Comparison of ENCODE assay signal across 21 cellular contexts in genomic region chr15:51580982-51581381, GRCh38. TPM values are rescaled to one million over a fixed set of nuclear protein-coding genes. Genes with fewer than 3 reads are reported as not detected.
DNase-seq lines count a peak whose midpoint lies in the region; ATAC-seq and TF ChIP-seq lines count a peak whose summit lies in the region.
"Had no signal": no experiment of that assay in that cellular context is flagged by ENCODE, and none has a peak within 500 bp of the region (broad histone marks: within the 10 kb centered on the region; RNA-seq: fewer than 3 reads in every experiment).

No MANE protein-coding gene starts in this region.

- DNase-seq in EH (ENCODE audit: low read depth), result peak; percentile 4
- DNase-seq in choroid plexus epithelial cell (ENCODE audit: low read depth), result peak; percentile 52
- no peak for DNase-seq in progenitor cell of endocrine pancreas (ENCODE audit: low spot score, unreplicated experiment)
- DNase-seq in tibial nerve (ENCODE audit: low spot score in 2 of 2), result no peak
- DNase-seq: COR-L47, DMS79, GOT3, MG63, NCI-H1048, NCI-H1417 treated with DMSO at 0.1 percent for 48 hours, NCI-H187, NCI-H446, NCI-H526, Right ventricle myocardium superior had no signal

- H3K4me1 Mint-ChIP-seq in progenitor cell of endocrine pancreas (ENCODE audit: low read depth), result peaks cover 1% of the 10 kb centered on the region
- H3K4me1 Mint-ChIP-seq: B cell had no signal

- no peaks in the 10 kb centered on the region for H3K27me3 Mint-ChIP-seq in progenitor cell of endocrine pancreas
- H3K27me3 Mint-ChIP-seq: B cell had no signal

- no peaks in the 10 kb centered on the region for H3K27me3 ChIP-seq in Loucy (ENCODE audit: insufficient read depth, low read length, poor library complexity, severe bottlenecking)
- no peaks in the 10 kb centered on the region for H3K27me3 ChIP-seq in tibial nerve
- H3K27me3 ChIP-seq: MG63 had no signal

- H3K9me3 ChIP-seq in Loucy (ENCODE audit: insufficient read depth, low read depth, low read length) (no peaks in the 10 kb centered on the region), tibial nerve (peaks cover 0 to 8% (median 0%) of the 10 kb centered on the region in 4 donors)
- H3K9me3 ChIP-seq: A549 had no signal

- no peak for TF ChIP-seq POLR2A in tibial nerve (IDR thresholded peaks at IDR 0.05)

- H4K20me1 ChIP-seq in Loucy (ENCODE audit: insufficient read depth, low read length, poor library complexity, severe bottlenecking), result no peaks in the 10 kb centered on the region

- H3K4me3 Mint-ChIP-seq in progenitor cell of endocrine pancreas (ENCODE audit: low read depth), result no peak overlapping the region
- H3K4me3 Mint-ChIP-seq: B cell had no signal

- H3F3A ChIP-seq in Loucy (ENCODE audit: low read depth), result no peaks in the 10 kb centered on the region

- H3K4me3 ChIP-seq in Loucy (ENCODE audit: low read length, poor library complexity, severe bottlenecking) (no peak overlapping the region), choroid plexus epithelial cell (ENCODE audit: low read depth, low read length) (no peak overlapping the region), tibial nerve (no peak overlapping the region)
- H3K4me3 ChIP-seq: A549, MG63, SK-N-MC had no signal

- 92 to 94% methylated on average over 4 of the region's 4 CpGs for WGBS in tibial nerve, 2 donors

- TF ChIP-seq CTCF in Loucy (conservative IDR thresholded peaks at IDR 0.05; ENCODE audit: low read length), result no peak
- TF ChIP-seq CTCF in choroid plexus epithelial cell (conservative IDR thresholded peaks at IDR 0.05; ENCODE audit: low read depth, low read length), result no peak
- TF ChIP-seq CTCF in progenitor cell of endocrine pancreas (IDR thresholded peaks at IDR 0.05; ENCODE audit: unreplicated experiment), result no peak
- TF ChIP-seq CTCF in tibial nerve (IDR thresholded peaks at IDR 0.05), result no peak

- no peaks in the 10 kb centered on the region for H3K36me3 ChIP-seq in Loucy (ENCODE audit: insufficient read depth, low read length)
- H3K36me3 ChIP-seq in tibial nerve, result no peaks in the 10 kb centered on the region
- H3K36me3 ChIP-seq: MG63 had no signal

- no peak overlapping the region for H2AFZ ChIP-seq in Loucy (ENCODE audit: low read length)

- H3K27ac Mint-ChIP-seq in progenitor cell of endocrine pancreas, result peak overlapping the region; percentile 4
- H3K27ac Mint-ChIP-seq: B cell had no signal

- TF ChIP-seq EP300 in tibial nerve (IDR thresholded peaks at IDR 0.05), result no peak

- H3K9ac ChIP-seq in Loucy (ENCODE audit: low read depth, low read length, poor library complexity, severe bottlenecking), result no peak overlapping the region

- H3K4me1 ChIP-seq in Loucy (ENCODE audit: insufficient read depth, low read length, poor library complexity, severe bottlenecking), result peaks cover 37% of the 10 kb centered on the region
- peaks cover 0 to 22% (median 10%) of the 10 kb centered on the region in 4 donors for H3K4me1 ChIP-seq in tibial nerve

- no peak for ATAC-seq in HG02973 (IDR thresholded peaks at IDR 0.05; ENCODE audit: unreplicated experiment)
- ATAC-seq in GM19467 (IDR thresholded peaks at IDR 0.05; ENCODE audit: unreplicated experiment), result no peak
- ATAC-seq: A549, HCT116 had no signal

- peak overlapping the region; percentile 36 for H3K4me2 ChIP-seq in Loucy (ENCODE audit: low read depth, low read length, poor library complexity, severe bottlenecking)
- H3K4me2 ChIP-seq: A549 had no signal

- 0 out of 2 replicates have a peak, but pooled peaks cover 3% of the 10 kb centered on the region for H3K79me2 ChIP-seq in Loucy (ENCODE audit: insufficient read depth, low read length)

- peaks cover 9% of the 10 kb centered on the region for H3K9me3 Mint-ChIP-seq in progenitor cell of endocrine pancreas (ENCODE audit: low read depth)

- peaks cover 6% of the 10 kb centered on the region for H3K36me3 Mint-ChIP-seq in progenitor cell of endocrine pancreas (ENCODE audit: insufficient read depth)

- H3K9me2 ChIP-seq in Loucy (replicated peaks; ENCODE audit: low read depth, low read length), result no peaks in the 10 kb centered on the region

- no peak overlapping the region for H3K27ac ChIP-seq in tibial nerve
- H3K27ac ChIP-seq: A549, SK-N-MC had no signal

RNA-seq across cellular contexts. Expression of gene DMXL2, which starts 41.6 kb away (rescaled TPM):
- 43.0 and 43.3 TPM in 2 replicates for total RNA-seq in progenitor cell of endocrine pancreas
- total RNA-seq in tibial nerve, result 10 to 100 TPM; 43.7 to 49.6 (median 47.0) TPM

Comparison
In these comparisons a context has a peak if more than half of its experiments do, and no peak if none do; other contexts are left out.
1. DNase-seq: peak in EH (single experiment) and choroid plexus epithelial cell (single experiment); none in progenitor cell of endocrine pancreas (single experiment) and tibial nerve (0 of 2).